8 cellular contexts compared by ENCODE assay signal in the genomic region with DNA sequence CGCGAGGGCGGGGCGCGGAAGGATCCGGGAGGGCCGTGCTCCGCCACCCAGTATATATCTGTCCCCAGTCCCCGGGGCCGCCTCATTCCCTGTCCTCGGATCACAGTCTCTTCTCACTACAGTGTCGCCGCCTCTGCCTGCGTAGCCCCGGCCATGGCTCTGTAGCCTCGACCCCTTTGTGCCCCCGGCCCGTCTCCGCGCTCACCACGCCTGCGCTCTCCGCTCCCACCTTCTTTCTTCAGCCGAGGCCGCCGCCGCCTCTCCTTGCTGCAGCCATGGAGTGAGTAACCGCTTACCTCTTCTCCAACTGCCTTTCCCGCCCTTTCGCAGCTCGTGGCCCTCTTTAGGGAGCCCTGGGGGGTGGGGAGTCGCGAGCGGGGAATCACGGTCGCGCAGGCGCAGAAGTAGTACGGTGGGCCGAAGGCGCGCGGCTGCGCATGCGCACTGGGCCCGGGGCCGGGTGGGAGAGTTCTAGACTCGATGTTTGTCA. TPM values are rescaled to one million over a fixed set of nuclear protein-coding genes. Genes with fewer than 3 reads are reported as not detected.
DNase-seq lines count a peak whose midpoint lies in the region; ATAC-seq, FAIRE-seq and TF ChIP-seq lines count a peak whose summit lies in the region.

A gene with protein sequence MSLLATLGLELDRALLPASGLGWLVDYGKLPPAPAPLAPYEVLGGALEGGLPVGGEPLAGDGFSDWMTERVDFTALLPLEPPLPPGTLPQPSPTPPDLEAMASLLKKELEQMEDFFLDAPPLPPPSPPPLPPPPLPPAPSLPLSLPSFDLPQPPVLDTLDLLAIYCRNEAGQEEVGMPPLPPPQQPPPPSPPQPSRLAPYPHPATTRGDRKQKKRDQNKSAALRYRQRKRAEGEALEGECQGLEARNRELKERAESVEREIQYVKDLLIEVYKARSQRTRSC (plus strand): TSS at position 85 of the 490 bp plus-strand sequence. CDS start 1,646 bp downstream, outside the sequence.
A gene with protein sequence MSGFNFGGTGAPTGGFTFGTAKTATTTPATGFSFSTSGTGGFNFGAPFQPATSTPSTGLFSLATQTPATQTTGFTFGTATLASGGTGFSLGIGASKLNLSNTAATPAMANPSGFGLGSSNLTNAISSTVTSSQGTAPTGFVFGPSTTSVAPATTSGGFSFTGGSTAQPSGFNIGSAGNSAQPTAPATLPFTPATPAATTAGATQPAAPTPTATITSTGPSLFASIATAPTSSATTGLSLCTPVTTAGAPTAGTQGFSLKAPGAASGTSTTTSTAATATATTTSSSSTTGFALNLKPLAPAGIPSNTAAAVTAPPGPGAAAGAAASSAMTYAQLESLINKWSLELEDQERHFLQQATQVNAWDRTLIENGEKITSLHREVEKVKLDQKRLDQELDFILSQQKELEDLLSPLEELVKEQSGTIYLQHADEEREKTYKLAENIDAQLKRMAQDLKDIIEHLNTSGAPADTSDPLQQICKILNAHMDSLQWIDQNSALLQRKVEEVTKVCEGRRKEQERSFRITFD (minus strand): TSS at position 384 of the 490 bp plus-strand sequence. CDS start 19,697 bp downstream, outside the sequence.

- H4K20me1 ChIP-seq in HepG2 (ENCODE audit: insufficient read depth, low read length) = no peaks in the 10 kb centered on the region

- peaks cover 10% of the 10 kb centered on the region for H3K36me3 ChIP-seq in BJ (ENCODE audit: control insufficient read depth, insufficient read depth, low read length)
- peaks cover 10 to 25% of the 10 kb centered on the region in 2 experiments; a peak in 4 of 5 replicates for H3K36me3 ChIP-seq in HepG2 (replicated peaks in 1 of 2; ENCODE audit: control insufficient read depth in 1 of 2, insufficient read depth in 2 of 2, low read length in 2 of 2)

- H3K4me2 ChIP-seq in HepG2 (ENCODE audit: low read depth, low read length) = peak within 1 kb of the TSS; percentile 94

- POLR2A ChIA-PET in BJ (lab: Charles Lee) = interaction anchor here (0.5 kb wide), 1 partner anchor 158 kb away, joined by 35 read pairs; no protein-coding TSS in a partner anchor
- POLR2A ChIA-PET in HepG2 (lab: Yijun Ruan, JAX) = interaction anchor here (0.7 to 3.5 kb wide), 16 partner anchors 11 to 253 kb away, joined by 3 to 22 read pairs (median 6); partner anchors contain the start of genes AKT1S1, AP2A1, PRMT1 and PTOV1

- H2AFZ ChIP-seq in HepG2 (ENCODE audit: low read length) = no peak within 1 kb of the TSS

- CTCF ChIA-PET in BJ (lab: Yijun Ruan, JAX) = interaction anchor here (1.9 kb wide), 1 partner anchor 9 kb away, joined by 9 read pairs; no protein-coding TSS in a partner anchor
- CTCF ChIA-PET in HepG2 (lab: Yijun Ruan, JAX; ENCODE audit: low intra/inter-chr PET ratio, low total read pairs) = no interaction called here

- no peak for TF ChIP-seq RAD21 in HepG2 (CRISPR knock-in tag; IDR thresholded peaks at IDR 0.05)

- DNase-seq in BJ (ENCODE audit: low read depth) = peak; percentile 29
- DNase-seq in GM19240 (ENCODE audit: insufficient read length, low spot score) = peak; percentile 86
- DNase-seq in NCI-H524 (lab: John Stamatoyannopoulos, UW) = peak; percentile 92 to 93
- DNase-seq in activated CD4-positive, alpha-beta T cell treated with anti-CD3 and anti-CD28 coated beads, Interleukin-2, amount 50 U/mL, for 1 hour = peak; percentile 91
- peak; percentile 43 for DNase-seq in dedifferentiated amniotic fluid mesenchymal stem cell (ENCODE audit: extremely low spot score)
- peak; percentile 80 for DNase-seq in HepG2 (ENCODE audit: low spot score)
- peak; percentile 95 for DNase-seq in stimulated activated CD4-positive, alpha-beta T cell treated with anti-CD3 and anti-CD28 coated beads, Interleukin-4, amount 100 ng/mL, for 1 hour

- peak within 1 kb of the TSS; percentile 98 for H3K4me3 ChIP-seq in BJ (ENCODE audit: low read depth, low read length)
- peak within 1 kb of the TSS; percentile 71 to 95 (median 89) for H3K4me3 ChIP-seq in HepG2 (replicated peaks in 1 of 3; ENCODE audit: insufficient read depth in 1 of 3, low read depth in 2 of 3, low read length in 3 of 3)

- peaks cover 27% of the 10 kb centered on the region for H3K4me1 ChIP-seq in HepG2 (ENCODE audit: insufficient read depth, low read length)

- no peak for TF ChIP-seq EP300 in HepG2 (IDR thresholded peaks at IDR 0.05; ENCODE audit: low read depth in 2 of 2, low read length in 2 of 2)
- TF ChIP-seq EP300 in HepG2 (CRISPR knock-in tag; IDR thresholded peaks at IDR 0.05; ENCODE audit: borderline replicate concordance) = peak; percentile 50; the same call in 1 of the 2 replicates

- H3K27me3 ChIP-seq in BJ (ENCODE audit: control insufficient read depth, insufficient read depth, low read length) = no peaks in the 10 kb centered on the region
- no peaks in the 10 kb centered on the region; a peak in 1 of 5 replicates for H3K27me3 ChIP-seq in HepG2 (ENCODE audit: control insufficient read depth in 1 of 2, insufficient read depth in 2 of 2, low read length in 2 of 2)

- no peaks in the 10 kb centered on the region for H3K9me3 ChIP-seq in HepG2 (ENCODE audit: low read length)

- in situ Hi-C loops in HepG2 (cut with HindIII; ENCODE audit: extremely low pct_ligation_motif_present, low pct_unique_long_range_greater_than_20kb) = no loop called here

- TF ChIP-seq CTCF in BJ (IDR thresholded peaks at IDR 0.05; ENCODE audit: insufficient read depth, low read depth, low read length) (no peak), HepG2 (CRISPR knock-in tag; IDR thresholded peaks at IDR 0.05) (no peak)

- 1% methylated on average over 36 of the region's 48 CpGs for WGBS in HepG2 (ENCODE audit: low lambda C conversion rate)

- BruUV-seq in HepG2 (replicated peaks; lab: Mats Ljungman, UMichigan) = TSS peak; percentile 89

- intact Hi-C loops in HepG2 (cut with micrococcal nuclease; ENCODE audit: unreplicated experiment) = no loop called here

- ATAC-seq in HG03442 (IDR thresholded peaks at IDR 0.05; ENCODE audit: unreplicated experiment) (peak; percentile 39), HepG2 (peak; percentile 69)

- peak in 1 of 2 experiments; percentile 87; a peak in 3 of 4 replicates for TF ChIP-seq POLR2A in HepG2 (IDR thresholded peaks at IDR 0.05; ENCODE audit: insufficient read depth in 1 of 2, low read depth in 2 of 2, low read length in 2 of 2)

- H3K27ac ChIP-seq in HepG2 (ENCODE audit: extremely low read length, insufficient read depth, low read length) = peak within 1 kb of the TSS; percentile 94

- peaks cover 35% of the 10 kb centered on the region for H3K79me2 ChIP-seq in HepG2 (ENCODE audit: insufficient read depth, low read length)

- peak; percentile 56 for FAIRE-seq in HepG2 (lab: Jason Lieb, UNC)

- H3K9ac ChIP-seq in HepG2 (ENCODE audit: insufficient read depth, low read depth, low read length) = peak within 1 kb of the TSS; percentile 95

RNA-seq across cellular contexts. Expression of the first gene that starts in this region (rescaled TPM):
- polyA plus RNA-seq in BJ (2011; rRNA removed) (6.9 and 7.9 TPM in 2 replicates), HepG2 (2011; rRNA removed) (4.9 and 5.2 TPM in 2 replicates)
- polyA minus RNA-seq in BJ (2011; rRNA and poly(A)+ RNA removed) = 2.7 and 4.0 TPM in 2 replicates
- 9.7 and 10.3 TPM in 2 replicates for total RNA-seq in HepG2 (2016; rRNA removed; fragmentation: Illumina TruSeq; extraction: Trizol)
- total RNA-seq in HepG2 (2016; cell fraction: cytosol; rRNA removed; fragmentation: Illumina TruSeq; extraction: Trizol; ENCODE audit: low read depth) = 6.1 and 6.2 TPM in 2 replicates
- 7.9 and 10.5 TPM in 2 replicates for total RNA-seq in HepG2 (2016; cell fraction: insoluble cytoplasmic fraction; rRNA removed; fragmentation: Illumina TruSeq; extraction: Trizol)
- 12.6 and 12.7 TPM in 2 replicates for total RNA-seq in HepG2 (2016; cell fraction: membrane; rRNA removed; fragmentation: Illumina TruSeq; extraction: Trizol)
- total RNA-seq in HepG2 (2016; cell fraction: nucleus; rRNA removed; fragmentation: Illumina TruSeq; extraction: Trizol) = 4.6 and 7.3 TPM in 2 replicates
- polyA plus RNA-seq in HepG2 (2011; cell fraction: cytosol; rRNA removed) = 2.7 and 3.7 TPM in 2 replicates
- polyA plus RNA-seq in HepG2 (2011; cell fraction: nucleus; rRNA removed) = 10.1 and 14.5 TPM in 2 replicates
- 9.9 and 10.1 TPM in 2 replicates for polyA plus RNA-seq in HepG2 (2012)
- polyA plus RNA-seq in HepG2 (2016; cell fraction: cytosol; fragmentation: Illumina TruSeq; extraction: Trizol; ENCODE audit: low read depth) = 16.0 and 17.0 TPM in 2 replicates
- polyA plus RNA-seq in HepG2 (2016; cell fraction: insoluble cytoplasmic fraction; fragmentation: Illumina TruSeq; extraction: Trizol; ENCODE audit: low read depth) = 24.8 and 28.5 TPM in 2 replicates
- polyA plus RNA-seq in HepG2 (2016; cell fraction: membrane; fragmentation: Illumina TruSeq; extraction: Trizol; ENCODE audit: low read depth) = 25.8 and 30.2 TPM in 2 replicates
- 25.5 and 26.1 TPM in 2 replicates for polyA plus RNA-seq in HepG2 (2016; cell fraction: nucleus; fragmentation: Illumina TruSeq; extraction: Trizol; ENCODE audit: insufficient read depth, low read depth)
- 3.5 and 5.9 TPM in 2 replicates for polyA minus RNA-seq in HepG2 (2011; rRNA and poly(A)+ RNA removed; ENCODE audit: low replicate concordance)
- polyA minus RNA-seq in HepG2 (2011; cell fraction: cytosol; rRNA and poly(A)+ RNA removed) = 2.2 and 2.5 TPM in 2 replicates
- polyA minus RNA-seq in HepG2 (2011; cell fraction: nucleus; rRNA and poly(A)+ RNA removed) = 3.1 and 3.4 TPM in 2 replicates

RNA-seq across cellular contexts. Expression of the second gene that starts in this region (rescaled TPM):
- polyA plus RNA-seq in BJ (2011; rRNA removed) = 11.9 and 15.1 TPM in 2 replicates
- 11.8 and 12.3 TPM in 2 replicates for polyA minus RNA-seq in BJ (2011; rRNA and poly(A)+ RNA removed)
- total RNA-seq in HepG2 (2016; rRNA removed; fragmentation: Illumina TruSeq; extraction: Trizol) = 41.5 and 42.1 TPM in 2 replicates
- total RNA-seq in HepG2 (2016; cell fraction: cytosol; rRNA removed; fragmentation: Illumina TruSeq; extraction: Trizol; ENCODE audit: low read depth) = 8.4 TPM in 2 replicates
- 36.6 and 41.1 TPM in 2 replicates for total RNA-seq in HepG2 (2016; cell fraction: insoluble cytoplasmic fraction; rRNA removed; fragmentation: Illumina TruSeq; extraction: Trizol)
- 28.0 TPM in 2 replicates for total RNA-seq in HepG2 (2016; cell fraction: membrane; rRNA removed; fragmentation: Illumina TruSeq; extraction: Trizol)
- 19.5 and 21.5 TPM in 2 replicates for total RNA-seq in HepG2 (2016; cell fraction: nucleus; rRNA removed; fragmentation: Illumina TruSeq; extraction: Trizol)
- polyA plus RNA-seq in HepG2 (2011; rRNA removed) = 15.4 and 16.5 TPM in 2 replicates
- 9.8 and 11.5 TPM in 2 replicates for polyA plus RNA-seq in HepG2 (2011; cell fraction: cytosol; rRNA removed)
- polyA plus RNA-seq in HepG2 (2011; cell fraction: nucleus; rRNA removed) = 18.0 and 18.7 TPM in 2 replicates
- polyA plus RNA-seq in HepG2 (2012) = 24.2 and 25.4 TPM in 2 replicates
- 4.2 and 4.3 TPM in 2 replicates for polyA plus RNA-seq in HepG2 (2016; cell fraction: cytosol; fragmentation: Illumina TruSeq; extraction: Trizol; ENCODE audit: low read depth)
- polyA plus RNA-seq in HepG2 (2016; cell fraction: insoluble cytoplasmic fraction; fragmentation: Illumina TruSeq; extraction: Trizol; ENCODE audit: low read depth) = 40.3 and 48.5 TPM in 2 replicates
- polyA plus RNA-seq in HepG2 (2016; cell fraction: membrane; fragmentation: Illumina TruSeq; extraction: Trizol; ENCODE audit: low read depth) = 12.2 and 12.4 TPM in 2 replicates
- polyA plus RNA-seq in HepG2 (2016; cell fraction: nucleus; fragmentation: Illumina TruSeq; extraction: Trizol; ENCODE audit: insufficient read depth, low read depth) = 48.6 and 52.6 TPM in 2 replicates
- polyA minus RNA-seq in HepG2 (2011; rRNA and poly(A)+ RNA removed; ENCODE audit: low replicate concordance) = 14.5 and 30.4 TPM in 2 replicates
- 9.9 and 10.3 TPM in 2 replicates for polyA minus RNA-seq in HepG2 (2011; cell fraction: cytosol; rRNA and poly(A)+ RNA removed)
- 7.8 and 8.9 TPM in 2 replicates for polyA minus RNA-seq in HepG2 (2011; cell fraction: nucleus; rRNA and poly(A)+ RNA removed)

Comparison
In these comparisons a context has a peak if more than half of its experiments do, and no peak if none do; other contexts are left out.
1. Peak in every context shown above with its lines: DNase-seq, ATAC-seq, H3K4me3 ChIP-seq and H3K27ac ChIP-seq.
2. DNase-seq: peak in every context shown above with its lines; median percentile 95 in stimulated activated CD4-positive, alpha-beta T cell treated with anti-CD3 and anti-CD28 coated beads, Interleukin-4, amount 100 ng/mL, for 1 hour; 92 in NCI-H524; 91 in activated CD4-positive, alpha-beta T cell treated with anti-CD3 and anti-CD28 coated beads, Interleukin-2, amount 50 U/mL, for 1 hour; 86 in GM19240; 80 in HepG2; 43 in dedifferentiated amniotic fluid mesenchymal stem cell; 29 in BJ.